ENCODE assay signal across 8 cellular contexts in the genomic region with DNA sequence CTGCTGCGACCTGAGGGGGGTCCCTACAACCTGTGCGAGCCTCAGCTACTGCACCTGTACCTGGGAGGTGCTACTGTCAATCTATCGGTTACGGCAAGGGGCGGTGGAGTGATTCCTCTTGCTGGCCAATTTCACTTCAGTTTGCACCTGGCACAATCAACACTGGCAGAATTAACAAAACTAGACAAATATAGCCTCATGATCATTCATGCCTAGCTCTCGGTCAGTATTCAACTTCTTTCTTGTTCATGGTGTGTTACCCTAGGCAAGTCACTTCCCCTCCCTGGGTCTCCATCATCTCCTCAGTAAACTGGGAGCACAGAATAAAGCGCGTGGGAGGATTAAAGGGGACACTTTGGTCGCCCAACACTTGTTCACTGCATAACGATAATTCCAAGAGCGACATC. TPM values are rescaled to one million over a fixed set of nuclear protein-coding genes. Genes with fewer than 3 reads are reported as not detected.
DNase-seq lines count a peak whose midpoint lies in the region; ATAC-seq and TF ChIP-seq lines count a peak whose summit lies in the region.

No MANE protein-coding gene starts in this region.

- peaks cover 0 to 40% of the 10 kb centered on the region in 2 donors for H3K4me1 ChIP-seq in right atrium auricular region
- peaks cover 16% of the 10 kb centered on the region for H3K4me1 ChIP-seq in iPS-18a (ENCODE audit: control insufficient read depth, low read depth, low read length)

- H3K9ac ChIP-seq in iPS-18a (ENCODE audit: low read length), result peak overlapping the region; percentile 94

- intact Hi-C loops in Right ventricle myocardium superior (cut with DNase I) (loop anchor here (5.0 kb wide), 1 partner anchor 63 kb away; no protein-coding TSS in a partner anchor), activated B cell treated with CpG ODN at 0.5 μM for 24 hours (cut with micrococcal nuclease) (loop anchor here (1.0 to 5.0 kb wide), 11 partner anchors 16 to 392 kb away; a partner anchor contains a TSS)

- H3K36me3 ChIP-seq in right atrium auricular region (no peaks in the 10 kb centered on the region), iPS-18a (ENCODE audit: control insufficient read depth, low read depth, low read length) (peaks cover 19% of the 10 kb centered on the region)

- DNase-seq in right atrium auricular region (ENCODE audit: low spot score) (no peak), Right ventricle myocardium superior (no peak), activated B cell treated with CpG ODN at 0.5 μM for 24 hours (no peak), substantia nigra (lab: John Stamatoyannopoulos, UW) (no peak), COLO668 (lab: John Stamatoyannopoulos, UW; ENCODE audit: unreplicated experiment) (no peak), islet precursor cell (no peak)

- peak overlapping the region; percentile 52 to 78 for H3K4me3 ChIP-seq in right atrium auricular region
- H3K4me3 ChIP-seq in iPS-18a (ENCODE audit: low read length), result peak overlapping the region; percentile 72

- H3K36me3 Mint-ChIP-seq in activated B cell treated with CpG ODN at 0.5 μM for 24 hours (ENCODE audit: low read depth), result peaks cover 39% of the 10 kb centered on the region

- peaks cover 73% of the 10 kb centered on the region for H3K4me1 Mint-ChIP-seq in activated B cell treated with CpG ODN at 0.5 μM for 24 hours

- POLR2A ChIA-PET in activated B cell treated with CpG ODN at 0.5 μM for 24 hours (lab: Charles Lee), result interaction anchor here (0.9 to 2.2 kb wide), 10 partner anchors 35 to 230 kb away, joined by 3 to 15 read pairs (median 4); a partner anchor contains a TSS

- H3K27ac ChIP-seq in right atrium auricular region, result peak overlapping the region; percentile 83 to 87
- no peak overlapping the region for H3K27ac ChIP-seq in iPS-18a (ENCODE audit: low read length)
- H3K27ac ChIP-seq in substantia nigra (ENCODE audit: low read depth, low read length, poor library complexity, severe bottlenecking), result peak overlapping the region; percentile 32

- no peaks in the 10 kb centered on the region for H3K27me3 Mint-ChIP-seq in activated B cell treated with CpG ODN at 0.5 μM for 24 hours

- H3K27ac Mint-ChIP-seq in activated B cell treated with CpG ODN at 0.5 μM for 24 hours, result peak overlapping the region; percentile 97

- H3K4me3 Mint-ChIP-seq in activated B cell treated with CpG ODN at 0.5 μM for 24 hours, result peak overlapping the region; percentile 99

- H3K9me3 Mint-ChIP-seq in activated B cell treated with CpG ODN at 0.5 μM for 24 hours, result no peaks in the 10 kb centered on the region

- TF ChIP-seq CTCF in right atrium auricular region (IDR thresholded peaks at IDR 0.05), result no peak
- TF ChIP-seq CTCF in activated B cell treated with CpG ODN at 0.5 μM for 24 hours (IDR thresholded peaks at IDR 0.05), result no peak

- no peaks in the 10 kb centered on the region for H3K27me3 ChIP-seq in right atrium auricular region
- H3K27me3 ChIP-seq in iPS-18a (ENCODE audit: control insufficient read depth, insufficient read depth, low read length), result no peaks in the 10 kb centered on the region

- no peaks in the 10 kb centered on the region for H3K9me3 ChIP-seq in right atrium auricular region
- no peaks in the 10 kb centered on the region for H3K9me3 ChIP-seq in iPS-18a (ENCODE audit: control insufficient read depth, low read depth, low read length)

- no peak for ATAC-seq in Right ventricle myocardium superior (ENCODE audit: poor library complexity)
- peak; percentile 0 for ATAC-seq in activated B cell treated with CpG ODN at 0.5 μM for 24 hours (ENCODE audit: low read depth)
- no peak for ATAC-seq in HG03469 (IDR thresholded peaks at IDR 0.05; ENCODE audit: unreplicated experiment)

- CTCF ChIA-PET in activated B cell treated with CpG ODN at 0.5 μM for 24 hours (lab: Charles Lee), result interaction anchor here (0.6 to 2.3 kb wide), 2 partner anchors 52 to 161 kb away, joined by 3 to 9 read pairs; no protein-coding TSS in a partner anchor

RNA-seq across cellular contexts. Expression of a gene that starts 0.6 kb away (rescaled TPM):
- total RNA-seq in right atrium auricular region, result 1 to 10 TPM; 2.5 to 5.0 TPM
- 4.5 TPM for total RNA-seq in Right ventricle myocardium superior
- total RNA-seq in activated B cell treated with CpG ODN at 0.5 μM for 24 hours, result 15.8 and 17.8 TPM in 2 replicates

RNA-seq across cellular contexts. Expression of a gene that starts 0.9 kb away (rescaled TPM):
- 10 to 100 TPM; 25.4 to 40.8 TPM for total RNA-seq in right atrium auricular region
- 32.4 TPM for total RNA-seq in Right ventricle myocardium superior
- total RNA-seq in activated B cell treated with CpG ODN at 0.5 μM for 24 hours, result 217 and 239 TPM in 2 replicates

RNA-seq across cellular contexts. Expression of a gene that starts 48.0 kb away (rescaled TPM):
- total RNA-seq in right atrium auricular region (10 to 100 TPM in 1 of 2 donors, 1 to 10 TPM in 1; 5.5 to 21.4 TPM), Right ventricle myocardium superior (14.1 TPM), activated B cell treated with CpG ODN at 0.5 μM for 24 hours (1.7 and 1.8 TPM in 2 replicates)
